In the genomic region with DNA sequence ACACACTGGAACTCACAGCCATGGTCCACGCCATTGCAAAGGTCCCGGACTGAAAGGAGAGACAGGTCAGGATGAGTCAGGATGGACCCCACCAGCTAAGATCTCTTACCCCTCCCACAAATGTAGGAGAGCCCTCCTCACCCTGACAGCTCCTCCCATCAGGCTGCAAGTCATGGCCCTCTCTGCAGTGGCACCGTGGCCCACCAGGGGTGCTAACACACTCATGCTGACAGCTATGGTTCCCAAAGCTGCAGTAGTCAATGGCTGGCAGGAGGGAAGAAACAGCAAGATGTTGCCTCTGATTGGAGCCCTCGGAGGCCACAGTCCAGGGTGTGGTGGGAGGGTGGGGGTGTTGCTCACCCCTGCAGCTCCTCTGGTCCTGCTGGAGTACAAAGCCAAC, we compare ENCODE assay signal across 9 cellular contexts. TPM values are rescaled to one million over a fixed set of nuclear protein-coding genes. Genes with fewer than 3 reads are reported as not detected.
A peak's percentile ranks its signal among the peaks of the same experiment; 100 is the strongest.
DNase-seq lines count a peak whose midpoint lies in the region; ATAC-seq and TF ChIP-seq lines count a peak whose summit lies in the region.
"Had no signal": no experiment of that assay in that cellular context is flagged by ENCODE, and none has a peak within 500 bp of the region (broad histone marks: within the 10 kb centered on the region; RNA-seq: fewer than 3 reads in every experiment).

No MANE protein-coding gene starts in this region.

- no peaks in the 10 kb centered on the region for H3K36me3 Mint-ChIP-seq in activated naive CD8-positive, alpha-beta T cell treated with anti-CD3 and anti-CD28 coated beads for 36 hours
- no peaks in the 10 kb centered on the region for H3K36me3 Mint-ChIP-seq in natural killer cell treated with Interleukin-12 subunit alpha and Interleukin-12 subunit beta and Interleukin-15 and Interleukin-18, amount 100 ng/mL, for 72 hours
- H3K36me3 Mint-ChIP-seq: brain had no signal

- ATAC-seq in natural killer cell treated with Interleukin-12 subunit alpha and Interleukin-12 subunit beta and Interleukin-15 and Interleukin-18, amount 100 ng/mL, for 72 hours: peak; percentile 63 to 67
- no peak for ATAC-seq in GM18870 (IDR thresholded peaks at IDR 0.05; ENCODE audit: unreplicated experiment)
- no peak for ATAC-seq in psoas muscle
- no peak for ATAC-seq in GM21529 (IDR thresholded peaks at IDR 0.05; ENCODE audit: unreplicated experiment)

- no peak overlapping the region for H3K4me3 ChIP-seq in MG63
- H3K4me3 ChIP-seq in psoas muscle: no peak overlapping the region

- no peaks in the 10 kb centered on the region for H3K4me1 ChIP-seq in psoas muscle

- intact Hi-C loops in psoas muscle (cut with DNase I): loop anchor here in 1 of 2 donors (10.0 kb wide), 1 partner anchor 286 kb away; no protein-coding TSS in a partner anchor

- peak; percentile 48 for DNase-seq in GM10248 (ENCODE audit: extremely low spot score)
- DNase-seq in MG63: peak; percentile 72
- peak; percentile 57 for DNase-seq in activated naive CD8-positive, alpha-beta T cell treated with anti-CD3 and anti-CD28 coated beads for 36 hours
- no peak for DNase-seq in natural killer cell treated with Interleukin-12 subunit alpha and Interleukin-12 subunit beta and Interleukin-15 and Interleukin-18, amount 100 ng/mL, for 72 hours (ENCODE audit: low spot score)
- no peak for DNase-seq in psoas muscle

- H3K27ac ChIP-seq in 22Rv1 (no peak overlapping the region), psoas muscle (no peak overlapping the region)

- H3K27me3 ChIP-seq in MG63: no peaks in the 10 kb centered on the region
- peaks cover 0 to 36% (median 0%) of the 10 kb centered on the region in 3 donors for H3K27me3 ChIP-seq in psoas muscle (ENCODE audit: insufficient read depth in 3 of 3, low read length in 2 of 3)

- H3K9me3 ChIP-seq in MG63 (no peaks in the 10 kb centered on the region), psoas muscle (no peaks in the 10 kb centered on the region)

- H3K9me3 Mint-ChIP-seq in activated naive CD8-positive, alpha-beta T cell treated with anti-CD3 and anti-CD28 coated beads for 36 hours: no peaks in the 10 kb centered on the region
- H3K9me3 Mint-ChIP-seq in natural killer cell treated with Interleukin-12 subunit alpha and Interleukin-12 subunit beta and Interleukin-15 and Interleukin-18, amount 100 ng/mL, for 72 hours: no peaks in the 10 kb centered on the region

- H3K27me3 Mint-ChIP-seq in activated naive CD8-positive, alpha-beta T cell treated with anti-CD3 and anti-CD28 coated beads for 36 hours: peaks cover 52% of the 10 kb centered on the region
- peaks cover 22 to 35% of the 10 kb centered on the region in 2 donors for H3K27me3 Mint-ChIP-seq in natural killer cell treated with Interleukin-12 subunit alpha and Interleukin-12 subunit beta and Interleukin-15 and Interleukin-18, amount 100 ng/mL, for 72 hours

- WGBS in psoas muscle, 3 donors: 36 to 41% (median 40%) methylated on average over 4 of the region's 4 CpGs

- POLR2A ChIA-PET in GM10248 (lab: Yijun Ruan, JAX): no interaction called here

- no peaks in the 10 kb centered on the region for H3K36me3 ChIP-seq in MG63
- no peaks in the 10 kb centered on the region for H3K36me3 ChIP-seq in psoas muscle (ENCODE audit: insufficient read depth in 1 of 2, low read depth in 1 of 2)

- no peak overlapping the region for H3K4me3 Mint-ChIP-seq in activated naive CD8-positive, alpha-beta T cell treated with anti-CD3 and anti-CD28 coated beads for 36 hours
- H3K4me3 Mint-ChIP-seq in natural killer cell treated with Interleukin-12 subunit alpha and Interleukin-12 subunit beta and Interleukin-15 and Interleukin-18, amount 100 ng/mL, for 72 hours: no peak overlapping the region
- H3K4me3 Mint-ChIP-seq: brain had no signal

- peaks cover 20% of the 10 kb centered on the region for H3K4me1 Mint-ChIP-seq in activated naive CD8-positive, alpha-beta T cell treated with anti-CD3 and anti-CD28 coated beads for 36 hours
- H3K4me1 Mint-ChIP-seq in natural killer cell treated with Interleukin-12 subunit alpha and Interleukin-12 subunit beta and Interleukin-15 and Interleukin-18, amount 100 ng/mL, for 72 hours (ENCODE audit: low read depth in 2 of 2): peaks cover 6 to 21% of the 10 kb centered on the region in 2 donors

- CTCF ChIA-PET in GM10248 (lab: Yijun Ruan, JAX): interaction anchor here (1.0 to 7.2 kb wide), 9 partner anchors 8 to 470 kb away, joined by 3 to 110 read pairs (median 6); no protein-coding TSS in a partner anchor

- TF ChIP-seq CTCF in 22Rv1 (IDR thresholded peaks at IDR 0.05) (peak; percentile 70), GM10248 (IDR thresholded peaks at IDR 0.05; ENCODE audit: control extremely low read depth, extremely low read depth, low read depth, missing control alignments) (peak; percentile 41), psoas muscle (IDR thresholded peaks at IDR 0.05) (no peak)

- H3K27ac Mint-ChIP-seq in activated naive CD8-positive, alpha-beta T cell treated with anti-CD3 and anti-CD28 coated beads for 36 hours: no peak overlapping the region
- no peak overlapping the region for H3K27ac Mint-ChIP-seq in natural killer cell treated with Interleukin-12 subunit alpha and Interleukin-12 subunit beta and Interleukin-15 and Interleukin-18, amount 100 ng/mL, for 72 hours
- H3K27ac Mint-ChIP-seq: brain had no signal

RNA-seq across cellular contexts. Expression of a gene that starts 5.7 kb away (rescaled TPM):
- total RNA-seq in MG63 (2014; rRNA removed; shearing (Covaris generic); ENCODE audit: low replicate concordance): not detected in 2 replicates
- total RNA-seq in activated naive CD8-positive, alpha-beta T cell treated with anti-CD3 and anti-CD28 coated beads for 36 hours: not detected
- total RNA-seq in natural killer cell treated with Interleukin-12 subunit alpha and Interleukin-12 subunit beta and Interleukin-15 and Interleukin-18, amount 100 ng/mL, for 72 hours: not detected
- under 1 TPM in 1 of 4 donors, not detected in 3; 0.22 TPM for total RNA-seq in psoas muscle
- under 1 TPM in 2 of 3 donors, not detected in 1; 0.04 TPM for polyA plus RNA-seq in psoas muscle

RNA-seq across cellular contexts. Expression of a gene that starts 7.1 kb away (rescaled TPM):
- not detected in 2 replicates for total RNA-seq in MG63 (2014; rRNA removed; shearing (Covaris generic); ENCODE audit: low replicate concordance)
- 1 to 10 TPM in 1 of 2 experiments, under 1 TPM in 1; 0.64 to 1.1 TPM for total RNA-seq in activated naive CD8-positive, alpha-beta T cell treated with anti-CD3 and anti-CD28 coated beads for 36 hours
- 1 to 10 TPM in 1 of 2 donors, under 1 TPM in 1; 0.31 to 1.4 TPM for total RNA-seq in natural killer cell treated with Interleukin-12 subunit alpha and Interleukin-12 subunit beta and Interleukin-15 and Interleukin-18, amount 100 ng/mL, for 72 hours
- not detected for total RNA-seq in psoas muscle
- not detected for polyA plus RNA-seq in psoas muscle

RNA-seq across cellular contexts. Expression of a gene that starts 46.6 kb away (rescaled TPM):
- total RNA-seq in MG63 (2014; rRNA removed; shearing (Covaris generic); ENCODE audit: low replicate concordance): 25.7 and 52.2 TPM in 2 replicates
- total RNA-seq in activated naive CD8-positive, alpha-beta T cell treated with anti-CD3 and anti-CD28 coated beads for 36 hours: not detected
- total RNA-seq in natural killer cell treated with Interleukin-12 subunit alpha and Interleukin-12 subunit beta and Interleukin-15 and Interleukin-18, amount 100 ng/mL, for 72 hours: 1 to 10 TPM in 1 of 2 donors, not detected in 1; 7.2 TPM
- total RNA-seq in psoas muscle: 100 to 1,000 TPM in 2 of 4 donors, 10 to 100 TPM in 1, 1 to 10 TPM in 1; 5.7 to 723 (median 123) TPM
- polyA plus RNA-seq in psoas muscle: 100 to 1,000 TPM in 2 of 3 donors, 10 to 100 TPM in 1; 17.5 to 295 (median 251) TPM

RNA-seq across cellular contexts. Expression of a gene that starts 47.3 kb away (rescaled TPM):
- 204 and 214 TPM in 2 replicates for total RNA-seq in MG63 (2014; rRNA removed; shearing (Covaris generic); ENCODE audit: low replicate concordance)
- 10 to 100 TPM; 24.6 to 25.5 TPM for total RNA-seq in activated naive CD8-positive, alpha-beta T cell treated with anti-CD3 and anti-CD28 coated beads for 36 hours
- total RNA-seq in natural killer cell treated with Interleukin-12 subunit alpha and Interleukin-12 subunit beta and Interleukin-15 and Interleukin-18, amount 100 ng/mL, for 72 hours: 10 to 100 TPM; 23.3 to 43.5 TPM
- 100 to 1,000 TPM in 2 of 4 donors, 10 to 100 TPM in 2; 32.2 to 283 (median 161) TPM for total RNA-seq in psoas muscle
- polyA plus RNA-seq in psoas muscle: 100 to 1,000 TPM in 1 of 3 donors, 10 to 100 TPM in 2; 41.6 to 323 (median 63.9) TPM

Comparison
In these comparisons a context has a peak if more than half of its experiments do, and no peak if none do; other contexts are left out.
1. DNase-seq: peak in GM10248 (single experiment), MG63 (single experiment) and activated naive CD8-positive, alpha-beta T cell treated with anti-CD3 and anti-CD28 coated beads for 36 hours (single experiment); none in natural killer cell treated with Interleukin-12 subunit alpha and Interleukin-12 subunit beta and Interleukin-15 and Interleukin-18, amount 100 ng/mL, for 72 hours (single experiment) and psoas muscle (0 of 2).
2. ATAC-seq: peak in natural killer cell treated with Interleukin-12 subunit alpha and Interleukin-12 subunit beta and Interleukin-15 and Interleukin-18, amount 100 ng/mL, for 72 hours (2 of 2); none in GM18870 (single experiment), psoas muscle (0 of 4) and GM21529 (single experiment).